In the genomic region with DNA sequence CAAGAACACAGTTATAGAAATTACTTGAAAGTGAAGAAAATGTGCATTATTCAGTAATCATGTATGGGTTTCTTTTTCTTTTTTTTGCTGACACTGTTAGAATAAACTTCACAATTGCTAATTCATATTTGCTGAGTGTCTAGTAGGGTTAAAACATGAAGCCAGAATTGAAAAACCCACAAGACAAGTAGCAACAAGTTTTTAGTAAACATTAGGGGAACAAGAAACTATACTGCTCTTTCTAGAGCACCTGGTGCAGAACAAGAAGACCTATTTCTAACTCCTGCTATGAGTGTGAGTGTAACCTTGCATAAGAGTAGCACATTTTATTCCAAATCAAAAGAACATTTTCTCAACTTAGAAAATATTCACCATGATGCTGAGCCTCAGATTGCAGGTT, we compare ENCODE assay signal across 10 cellular contexts.
A peak's percentile ranks its signal among the peaks of the same experiment; 100 is the strongest.
DNase-seq lines count a peak whose midpoint lies in the region; ATAC-seq lines count a peak whose summit lies in the region.
"Had no signal": no experiment of that assay in that cellular context is flagged by ENCODE, and none has a peak within 500 bp of the region (broad histone marks: within the 10 kb centered on the region; RNA-seq: fewer than 3 reads in every experiment).

No MANE protein-coding gene starts in this region.

- H3K4me3 Mint-ChIP-seq in activated CD8-positive, alpha-beta T cell treated with anti-CD3 and anti-CD28 coated beads, Interleukin-2, amount 10 ng/mL, durations not matched to agents 7 days and 5 days, result no peak overlapping the region

- ATAC-seq in GM18499 (IDR thresholded peaks at IDR 0.05; ENCODE audit: insufficient read depth, unreplicated experiment) (peak; percentile 88), GM19397 (IDR thresholded peaks at IDR 0.05; ENCODE audit: unreplicated experiment) (peak; percentile 65), HG03025 (IDR thresholded peaks at IDR 0.05; ENCODE audit: low FRiP score, unreplicated experiment) (peak; percentile 84)
- no peak for ATAC-seq in activated CD8-positive, alpha-beta T cell treated with anti-CD3 and anti-CD28 coated beads, Interleukin-2, amount 10 ng/mL, durations not matched to agents 7 days and 5 days

- H3K27ac Mint-ChIP-seq in activated CD8-positive, alpha-beta T cell treated with anti-CD3 and anti-CD28 coated beads, Interleukin-2, amount 10 ng/mL, durations not matched to agents 7 days and 5 days, result peak overlapping the region; percentile 53

- H3K27me3 Mint-ChIP-seq in activated CD8-positive, alpha-beta T cell treated with anti-CD3 and anti-CD28 coated beads, Interleukin-2, amount 10 ng/mL, durations not matched to agents 7 days and 5 days (ENCODE audit: low read depth), result no peaks in the 10 kb centered on the region

- H3K9me3 Mint-ChIP-seq in activated CD8-positive, alpha-beta T cell treated with anti-CD3 and anti-CD28 coated beads, Interleukin-2, amount 10 ng/mL, durations not matched to agents 7 days and 5 days (ENCODE audit: insufficient read depth), result peaks cover 18% of the 10 kb centered on the region

- peaks cover 19% of the 10 kb centered on the region for H3K36me3 Mint-ChIP-seq in activated CD8-positive, alpha-beta T cell treated with anti-CD3 and anti-CD28 coated beads, Interleukin-2, amount 10 ng/mL, durations not matched to agents 7 days and 5 days (ENCODE audit: low read depth)

- no peak for DNase-seq in activated CD8-positive, alpha-beta T cell treated with anti-CD3 and anti-CD28 coated beads, Interleukin-2, amount 10 ng/mL, durations not matched to agents 7 days and 5 days
- DNase-seq in cerebellum (ENCODE audit: low spot score) (no peak), posterior vena cava (ENCODE audit: low spot score) (no peak), NCI-H345 (lab: John Stamatoyannopoulos, UW) (no peak), iPS-NIHi7 (ENCODE audit: extremely low spot score) (no peak)
- DNase-seq: adrenal gland, foreskin melanocyte had no signal

- POLR2A ChIA-PET in activated CD8-positive, alpha-beta T cell treated with anti-CD3 and anti-CD28 coated beads, Interleukin-2, amount 10 ng/mL, durations not matched to agents 7 days and 5 days (lab: Charles Lee), result interaction anchor here (0.6 kb wide), 1 partner anchor 228 kb away, joined by 3 read pairs; no protein-coding TSS in a partner anchor

- intact Hi-C loops in posterior vena cava (cut with DNase I), result no loop called here

- peaks cover 51% of the 10 kb centered on the region for H3K4me1 Mint-ChIP-seq in activated CD8-positive, alpha-beta T cell treated with anti-CD3 and anti-CD28 coated beads, Interleukin-2, amount 10 ng/mL, durations not matched to agents 7 days and 5 days (ENCODE audit: low read depth)

- CTCF ChIA-PET in activated CD8-positive, alpha-beta T cell treated with anti-CD3 and anti-CD28 coated beads, Interleukin-2, amount 10 ng/mL, durations not matched to agents 7 days and 5 days (lab: Charles Lee), result interaction anchor here (0.9 to 1.0 kb wide), 2 partner anchors 136 to 265 kb away, joined by 3 read pairs; no protein-coding TSS in a partner anchor
